8 cellular contexts compared by ENCODE assay signal in genomic region chr15:41429003-41429890, GRCh38. TPM values are rescaled to one million over a fixed set of nuclear protein-coding genes. Genes with fewer than 3 reads are reported as not detected.
DNase-seq lines count a peak whose midpoint lies in the region; ATAC-seq and TF ChIP-seq lines count a peak whose summit lies in the region.

No MANE protein-coding gene starts in this region.

- DNase-seq in stomach = no peak
- no peak for DNase-seq in osteoblast (ENCODE audit: insufficient read length, low spot score, missing footprints)
- DNase-seq in G401 (ENCODE audit: low spot score) = no peak
- DNase-seq in stimulated activated CD4-positive, alpha-beta T cell treated with anti-CD3 and anti-CD28 coated beads, Interleukin-12 subunit alpha, Interleukin-12 subunit beta, amount 100 ng/mL, for 4 hours = no peak

- H3K27ac ChIP-seq in BLaER1 treated with 17β-estradiol and CSF1 and Interleukin-3, amounts not matched to agents 10 nM and 100 nM = peak overlapping the region in 10 of 11 experiments; percentile 8 to 52 (median 42); a peak in 17 of 22 replicates
- H3K27ac ChIP-seq in duodenal mucosa (ENCODE audit: low read depth, low read length) (peak overlapping the region; percentile 5), stomach (peak overlapping the region in 2 of 5 donors; percentile 12 to 66), osteoblast (ENCODE audit: low read depth, low read length) (no peak overlapping the region)

- TF ChIP-seq EP300 in stomach (IDR thresholded peaks at IDR 0.05) = no peak

- H3K9me3 ChIP-seq in BLaER1 treated with 17β-estradiol and CSF1 and Interleukin-3, amounts not matched to agents 10 nM and 100 nM (replicated peaks in 1 of 11) = no peaks in the 10 kb centered on the region; a peak in 2 of 22 replicates
- H3K9me3 ChIP-seq in duodenal mucosa (ENCODE audit: control insufficient read depth in 1 of 2, low read length in 2 of 2) (no peaks in the 10 kb centered on the region), stomach (no peaks in the 10 kb centered on the region), osteoblast (ENCODE audit: low read depth, low read length) (no peaks in the 10 kb centered on the region)

- TF ChIP-seq CTCF in stomach (IDR thresholded peaks at IDR 0.05) (no peak), osteoblast (IDR thresholded peaks at IDR 0.05; ENCODE audit: extremely low read depth, low read depth, low read length) (no peak)

- intact Hi-C loops in stomach (cut with DNase I; ENCODE audit: low total_unique reads) = no loop called here

- in situ Hi-C loops in G401 (cut with HindIII; ENCODE audit: low sequenced_read_pairs) = no loop called here

- ATAC-seq in GM19395 (IDR thresholded peaks at IDR 0.05; ENCODE audit: unreplicated experiment) (peak; percentile 80), HG03460 (IDR thresholded peaks at IDR 0.05; ENCODE audit: unreplicated experiment) (peak; percentile 58)

- peaks cover 14 to 29% (median 22%) of the 10 kb centered on the region in 10 experiments for H3K4me1 ChIP-seq in BLaER1 treated with 17β-estradiol and CSF1 and Interleukin-3, amounts not matched to agents 10 nM and 100 nM
- H3K4me1 ChIP-seq in duodenal mucosa (ENCODE audit: control insufficient read depth in 1 of 2, insufficient read depth in 2 of 2, low read length in 2 of 2) (peaks cover 7 to 8% of the 10 kb centered on the region in 2 donors), stomach (peaks cover 0 to 16% (median 6%) of the 10 kb centered on the region in 4 donors), osteoblast (ENCODE audit: insufficient read depth, low read length) (no peaks in the 10 kb centered on the region)

- no peak overlapping the region for H2AFZ ChIP-seq in osteoblast (ENCODE audit: low read length)

- H3K4me3 ChIP-seq in BLaER1 treated with 17β-estradiol and CSF1 and Interleukin-3, amounts not matched to agents 10 nM and 100 nM = 0 out of 20 replicates have a peak overlapping the region, but pooled peaks of 1 of the 10 experiments have one; percentile 2
- peak overlapping the region; percentile 16 to 37 for H3K4me3 ChIP-seq in duodenal mucosa (ENCODE audit: low read depth in 1 of 2, low read length in 2 of 2)
- H3K4me3 ChIP-seq in stomach = no peak overlapping the region
- H3K4me3 ChIP-seq in osteoblast (ENCODE audit: insufficient read depth, low read length) = no peak overlapping the region

- TF ChIP-seq POLR2A in stomach (IDR thresholded peaks at IDR 0.05) = no peak

- H3K9ac ChIP-seq in BLaER1 treated with 17β-estradiol and CSF1 and Interleukin-3, amounts not matched to agents 10 nM and 100 nM = peak overlapping the region; percentile 2 to 63 (median 22); a peak in 8 of 22 replicates
- H3K9ac ChIP-seq in duodenal mucosa (ENCODE audit: low read depth in 1 of 2, low read length in 2 of 2) = peak overlapping the region; percentile 33 to 52

- peak overlapping the region; percentile 5 to 73 (median 29); a peak in 19 of 22 replicates for H3K4me2 ChIP-seq in BLaER1 treated with 17β-estradiol and CSF1 and Interleukin-3, amounts not matched to agents 10 nM and 100 nM
- no peak overlapping the region for H3K4me2 ChIP-seq in osteoblast (ENCODE audit: insufficient read depth, low read length)

- H3K36me3 ChIP-seq in BLaER1 treated with 17β-estradiol and CSF1 and Interleukin-3, amounts not matched to agents 10 nM and 100 nM = peaks cover 11 to 56% (median 43%) of the 10 kb centered on the region in 11 experiments
- H3K36me3 ChIP-seq in duodenal mucosa (ENCODE audit: control insufficient read depth in 1 of 2, insufficient read depth in 2 of 2, low read length in 2 of 2) (no peaks in the 10 kb centered on the region), stomach (peaks cover 0 to 11% (median 5%) of the 10 kb centered on the region in 4 donors), osteoblast (ENCODE audit: insufficient read depth, low read length) (no peaks in the 10 kb centered on the region)

- H4K20me1 ChIP-seq in BLaER1 treated with 17β-estradiol and CSF1 and Interleukin-3, amounts not matched to agents 10 nM and 100 nM = peaks cover 64 to 97% (median 86%) of the 10 kb centered on the region in 11 experiments; a peak in 20 of 22 replicates
- H4K20me1 ChIP-seq in osteoblast (ENCODE audit: insufficient read depth, low read length) = peaks cover 26% of the 10 kb centered on the region

- H3K27me3 ChIP-seq in BLaER1 treated with 17β-estradiol and CSF1 and Interleukin-3, amounts not matched to agents 10 nM and 100 nM = no peaks in the 10 kb centered on the region
- H3K27me3 ChIP-seq in duodenal mucosa (ENCODE audit: control insufficient read depth in 1 of 2, insufficient read depth in 2 of 2, low read length in 2 of 2) = no peaks in the 10 kb centered on the region
- no peaks in the 10 kb centered on the region for H3K27me3 ChIP-seq in stomach
- no peaks in the 10 kb centered on the region for H3K27me3 ChIP-seq in osteoblast (ENCODE audit: insufficient read depth, low read length)

- WGBS in stomach, 5 donors = 66 to 73% (median 72%) methylated on average over 10 of the region's 10 CpGs

- H3K79me2 ChIP-seq in osteoblast (ENCODE audit: insufficient read depth, low read length) = peaks cover 79% of the 10 kb centered on the region

RNA-seq across cellular contexts. Expression of gene RTF1, which starts 12.4 kb away (rescaled TPM):
- total RNA-seq in stomach (10 to 100 TPM in 4 of 5 donors, 1 to 10 TPM in 1; 8.8 to 47.9 (median 44.6) TPM), osteoblast (26.1 and 29.2 TPM in 2 replicates)
- 10 to 100 TPM; 13.4 to 46.0 (median 16.7) TPM for polyA plus RNA-seq in stomach
- total RNA-seq in G401 (2014; rRNA removed; shearing (Covaris generic)) = 24.6 and 58.4 TPM in 2 replicates

RNA-seq across cellular contexts. Expression of gene NDUFAF1, which starts 27.0 kb away (rescaled TPM):
- 10 to 100 TPM in 4 of 5 donors, 1 to 10 TPM in 1; 7.4 to 74.1 (median 17.8) TPM for total RNA-seq in stomach
- 10 to 100 TPM; 16.5 to 20.2 (median 18.9) TPM for polyA plus RNA-seq in stomach
- 21.4 and 22.4 TPM in 2 replicates for total RNA-seq in osteoblast
- 16.4 and 30.0 TPM in 2 replicates for total RNA-seq in G401 (2014; rRNA removed; shearing (Covaris generic))

Comparison
In these comparisons a context has a peak if more than half of its experiments do, and no peak if none do; other contexts are left out.
1. H3K4me3 ChIP-seq: peak in duodenal mucosa (2 of 2); none in stomach (0 of 4) and osteoblast (single experiment).